ENCODE assay signal across 20 cellular contexts in the genomic region with DNA sequence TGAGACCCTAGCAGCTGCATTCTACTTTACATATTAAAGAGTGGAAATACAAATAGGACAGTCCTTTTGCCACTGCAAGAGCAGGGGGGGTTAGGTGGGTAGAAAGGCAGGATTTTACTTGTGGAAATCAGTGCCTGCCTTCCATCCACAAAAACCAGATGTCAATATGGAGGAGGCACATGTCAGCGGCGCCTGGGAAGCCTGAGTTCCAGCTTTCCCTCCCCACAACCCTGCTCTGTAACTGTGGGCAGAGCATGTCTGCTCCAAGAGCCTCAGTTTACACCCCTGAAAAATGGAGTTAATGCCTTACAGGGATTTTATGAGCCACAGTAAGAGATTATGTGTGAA. TPM values are rescaled to one million over a fixed set of nuclear protein-coding genes. Genes with fewer than 3 reads are reported as not detected.
A peak's percentile ranks its signal among the peaks of the same experiment; 100 is the strongest.
DNase-seq lines count a peak whose midpoint lies in the region; ATAC-seq, FAIRE-seq and TF ChIP-seq lines count a peak whose summit lies in the region.
"Had no signal": no experiment of that assay in that cellular context is flagged by ENCODE, and none has a peak within 500 bp of the region (broad histone marks: within the 10 kb centered on the region; RNA-seq: fewer than 3 reads in every experiment).

No MANE protein-coding gene starts in this region.

- no peak overlapping the region for H2AK5ac ChIP-seq in H9 (ENCODE audit: insufficient read length, low read length)

- H3K4me3 Mint-ChIP-seq in H9 (peak overlapping the region in 1 of 2 experiments; percentile 31; a peak in 1 of 5 replicates), neural crest cell (peak overlapping the region; percentile 27)
- H3K4me3 Mint-ChIP-seq: activated T-cell treated with anti-CD3 and anti-CD28 coated beads, Interleukin-2, amount 50 U/mL, for 24 hours had no signal

- CTCF ChIA-PET in endothelial cell of umbilical vein (lab: Charles Lee) = interaction anchor here (1.9 to 5.9 kb wide), 2 partner anchors 8 to 33 kb away, joined by 5 to 32 read pairs; a partner anchor contains a TSS

- H3K79me2 ChIP-seq in H9 (ENCODE audit: insufficient read depth, low read length) (no peaks in the 10 kb centered on the region), endothelial cell of umbilical vein (ENCODE audit: control insufficient read depth, insufficient read depth, low read length) (peaks cover 2% of the 10 kb centered on the region)
- H3K79me2 ChIP-seq: parathyroid adenoma had no signal

- no peaks in the 10 kb centered on the region for H3K9me3 ChIP-seq in H9 (ENCODE audit: control insufficient read depth, low read depth, low read length)
- H3K9me3 ChIP-seq in RWPE2 (ENCODE audit: severe bottlenecking) = no peaks in the 10 kb centered on the region
- H3K9me3 ChIP-seq in endothelial cell of umbilical vein (replicated peaks; ENCODE audit: control insufficient read depth, insufficient read depth, low read length) = no peaks in the 10 kb centered on the region
- H3K9me3 ChIP-seq in uterus = no peaks in the 10 kb centered on the region

- no peak overlapping the region for H2BK120ac ChIP-seq in H9 (ENCODE audit: low read depth, low read length, poor library complexity, severe bottlenecking)

- H3T11ph ChIP-seq in H9 (ENCODE audit: low read length) = no peak overlapping the region

- no peak overlapping the region for H2BK12ac ChIP-seq in H9 (ENCODE audit: insufficient read length, low read depth, low read length)

- no TSS peak for BruUV-seq in endothelial cell of umbilical vein (replicated peaks; lab: Mats Ljungman, UMichigan)

- no peaks in the 10 kb centered on the region for H3K27me3 ChIP-seq in H9 (ENCODE audit: insufficient read depth, low read length)
- no peaks in the 10 kb centered on the region for H3K27me3 ChIP-seq in RWPE2 (ENCODE audit: insufficient read depth, poor library complexity, severe bottlenecking)
- no peaks in the 10 kb centered on the region for H3K27me3 ChIP-seq in endothelial cell of umbilical vein (ENCODE audit: control insufficient read depth in 2 of 2, insufficient read depth in 2 of 2, low read length in 2 of 2)
- H3K27me3 ChIP-seq in uterus = no peaks in the 10 kb centered on the region

- no peaks in the 10 kb centered on the region for H3K27me3 Mint-ChIP-seq in H9 (ENCODE audit: low read depth)
- H3K27me3 Mint-ChIP-seq in neural crest cell (ENCODE audit: low read depth) = no peaks in the 10 kb centered on the region

- H3K27ac ChIP-seq in H9 (ENCODE audit: insufficient read length, low read depth, low read length) (peak overlapping the region; percentile 44), RWPE2 (ENCODE audit: poor library complexity, severe bottlenecking) (peak overlapping the region; percentile 51), endothelial cell of umbilical vein (ENCODE audit: insufficient read depth, low read depth, low read length) (peak overlapping the region; percentile 68), uterus (no peak overlapping the region)
- H3K27ac ChIP-seq: parathyroid adenoma had no signal

- intact Hi-C loops in endothelial cell of umbilical vein (cut with micrococcal nuclease) (loop anchor here (10.0 kb wide), 1 partner anchor 108 kb away; a partner anchor contains a TSS), uterus (cut with DNase I; ENCODE audit: low total_unique reads) (no loop called here)

- H3K36me3 Mint-ChIP-seq in H9 (ENCODE audit: insufficient read depth in 1 of 3, low read depth in 3 of 3) = peaks cover 9 to 26% (median 15%) of the 10 kb centered on the region in 3 experiments
- no peaks in the 10 kb centered on the region for H3K36me3 Mint-ChIP-seq in neural crest cell (ENCODE audit: low read depth)

- H2BK5ac ChIP-seq in H9 (ENCODE audit: insufficient read length, low read length) = no peak overlapping the region

- FAIRE-seq in endothelial cell of umbilical vein (lab: Jason Lieb, UNC) (no peak), frontal cortex (lab: Jason Lieb, UNC) (no peak)
- FAIRE-seq: small intestine, TTC549 had no signal

- dilution Hi-C loops in endothelial cell of umbilical vein (cut with MboI; ENCODE audit: extremely low pct_ligation_motif_present, low sequenced_read_pairs) = no loop called here

- peaks cover 70% of the 10 kb centered on the region in 2 experiments for H3K4me1 Mint-ChIP-seq in H9
- peaks cover 35% of the 10 kb centered on the region for H3K4me1 Mint-ChIP-seq in neural crest cell

- H3K4ac ChIP-seq in H9 (ENCODE audit: low read depth, low read length) = no peak overlapping the region

- no peaks in the 10 kb centered on the region for H3K23me2 ChIP-seq in H9 (ENCODE audit: insufficient read length, low read depth, low read length, poor library complexity, severe bottlenecking)

- peak overlapping the region; percentile 15; the same call in 1 of the 2 replicates for H3K14ac ChIP-seq in H9 (ENCODE audit: insufficient read depth, low read length)

- peak overlapping the region; percentile 86 to 97 (median 97) for H3K27ac Mint-ChIP-seq in H9
- H3K27ac Mint-ChIP-seq in neural crest cell (ENCODE audit: unreplicated experiment) = no peak overlapping the region
- H3K27ac Mint-ChIP-seq: activated T-cell treated with anti-CD3 and anti-CD28 coated beads, Interleukin-2, amount 50 U/mL, for 24 hours had no signal

- no peak overlapping the region for H3K4me3 ChIP-seq in RWPE2 (ENCODE audit: severe bottlenecking)
- H3K4me3 ChIP-seq in endothelial cell of umbilical vein (replicated peaks in 1 of 3; ENCODE audit: insufficient read depth in 1 of 3, low read depth in 1 of 3, low read length in 3 of 3) = no peak overlapping the region
- no peak overlapping the region for H3K4me3 ChIP-seq in uterus

- H3K18ac ChIP-seq in H9 (ENCODE audit: insufficient read length, low read depth, low read length) = no peak overlapping the region

- TF ChIP-seq CTCF in H9 (conservative IDR thresholded peaks at IDR 0.05) = no peak
- TF ChIP-seq CTCF in RWPE2 (IDR thresholded peaks at IDR 0.05; ENCODE audit: poor library complexity, severe bottlenecking) = no peak
- TF ChIP-seq CTCF in endothelial cell of umbilical vein (IDR thresholded peaks at IDR 0.05; ENCODE audit: extremely low read depth in 1 of 2, insufficient read depth in 1 of 2, low read depth in 1 of 2, low read length in 2 of 2) = no peak
- TF ChIP-seq CTCF in neural crest cell (conservative IDR thresholded peaks at IDR 0.05) = no peak
- no peak for TF ChIP-seq CTCF in uterus (IDR thresholded peaks at IDR 0.05)

- DNase-seq in H9 (no peak), RWPE2 (ENCODE audit: low spot score) (no peak), endothelial cell of umbilical vein (ENCODE audit: low read depth, low spot score) (no peak), neural crest cell (ENCODE audit: low read depth, low spot score) (no peak), frontal cortex (ENCODE audit: low spot score in 2 of 2) (no peak), NCI-H1436 treated with DMSO at 0.1 percent for 48 hours (lab: John Stamatoyannopoulos, UW) (no peak), GM19240 (ENCODE audit: insufficient read length, low spot score) (no peak), uterus (no peak)
- DNase-seq: activated naive CD4-positive, alpha-beta T cell treated with anti-CD3 and anti-CD28 coated beads, Interleukin-2, amount 50 U/mL, for 16 hours; activated T-cell treated with anti-CD3 and anti-CD28 coated beads, Interleukin-2, amount 50 U/mL, for 24 hours; AML-193; hippocampal formation; KBM-7; NCI-H1092 treated with DMSO at 0.1 percent for 48 hours; OCI-M1; small intestine; stimulated activated CD4-positive, alpha-beta T cell treated with anti-CD3 and anti-CD28 coated beads, Interleukin-4, amount 100 ng/mL, for 4 hours; stimulated activated CD8-positive, alpha-beta memory T cell treated with anti-CD3 and anti-CD28 coated beads, Interleukin-4, amount 100 ng/mL, for 48 hours had no signal

- ATAC-seq in RWPE2 (ENCODE audit: low read depth) = no peak

- no peaks in the 10 kb centered on the region for H4K20me1 ChIP-seq in H9 (ENCODE audit: control insufficient read depth, insufficient read depth, insufficient read length)
- H4K20me1 ChIP-seq in endothelial cell of umbilical vein (replicated peaks; ENCODE audit: control insufficient read depth, extremely low read depth, insufficient read depth, low read length) = no peaks in the 10 kb centered on the region

- peak overlapping the region; percentile 59 for H3K4me2 ChIP-seq in H9 (ENCODE audit: insufficient read depth, insufficient read length, low read length)
- H3K4me2 ChIP-seq in endothelial cell of umbilical vein (ENCODE audit: insufficient read depth, low read length) = no peak overlapping the region

- no peak overlapping the region for H2BK15ac ChIP-seq in H9 (ENCODE audit: low read depth, low read length)

- H3K9me3 Mint-ChIP-seq in H9 (no peaks in the 10 kb centered on the region), neural crest cell (no peaks in the 10 kb centered on the region)
- H3K9me3 Mint-ChIP-seq: activated T-cell treated with anti-CD3 and anti-CD28 coated beads, Interleukin-2, amount 50 U/mL, for 24 hours had no signal

- H3K9me1 ChIP-seq in endothelial cell of umbilical vein (replicated peaks; ENCODE audit: control insufficient read depth, extremely low read depth, insufficient read depth, low read length) = no peaks in the 10 kb centered on the region

- no peak overlapping the region for H4K5ac ChIP-seq in H9 (ENCODE audit: insufficient read length, low read depth, low read length)

- no peak overlapping the region for H3K23ac ChIP-seq in H9 (ENCODE audit: insufficient read length, low read depth, low read length)

- H3K79me1 ChIP-seq in H9 (ENCODE audit: insufficient read depth, low read depth, low read length, poor library complexity, severe bottlenecking) = no peaks in the 10 kb centered on the region

- H3K9ac ChIP-seq in H9 (ENCODE audit: extremely low read depth, insufficient read length, low read length) (no peak overlapping the region), endothelial cell of umbilical vein (replicated peaks; ENCODE audit: extremely low read depth, insufficient read depth, low read length) (peak overlapping the region; percentile 30)
- H3K9ac ChIP-seq: parathyroid adenoma had no signal

- H3K36me3 ChIP-seq in RWPE2 (ENCODE audit: low read depth) (peaks cover 12% of the 10 kb centered on the region), endothelial cell of umbilical vein (ENCODE audit: control insufficient read depth in 2 of 2, extremely low read depth in 1 of 2, insufficient read depth in 2 of 2, low read length in 2 of 2) (no peaks in the 10 kb centered on the region), uterus (no peaks in the 10 kb centered on the region)

- no peak overlapping the region for H2BK20ac ChIP-seq in H9 (ENCODE audit: low read depth, low read length, poor library complexity, severe bottlenecking)

- H4K91ac ChIP-seq in H9 (ENCODE audit: insufficient read length, low read depth, low read length) = no peak overlapping the region

- H2AFZ ChIP-seq in H9 (ENCODE audit: low read length) (no peak overlapping the region), endothelial cell of umbilical vein (ENCODE audit: low read depth, low read length) (no peak overlapping the region)
- H2AFZ ChIP-seq: parathyroid adenoma had no signal

- no peak overlapping the region for H3K56ac ChIP-seq in H9 (ENCODE audit: insufficient read length, low read depth, low read length)

- no CpG with 5 or more reads among the region's 2 CpGs for WGBS in H9 (ENCODE audit: extremely low coverage, insufficient read length, low lambda C conversion rate)

- POLR2A ChIA-PET in endothelial cell of umbilical vein (lab: Charles Lee) = no interaction called here

- no peaks in the 10 kb centered on the region; the same call in 1 of the 2 replicates for H3K4me1 ChIP-seq in H9 (ENCODE audit: insufficient read depth, low read length)
- peaks cover 31% of the 10 kb centered on the region for H3K4me1 ChIP-seq in RWPE2 (ENCODE audit: insufficient read depth, poor library complexity, severe bottlenecking)
- H3K4me1 ChIP-seq in endothelial cell of umbilical vein (ENCODE audit: control insufficient read depth, extremely low read depth, insufficient read depth, low read length) = peaks cover 36% of the 10 kb centered on the region
- no peaks in the 10 kb centered on the region for H3K4me1 ChIP-seq in uterus

- H4K8ac ChIP-seq in H9 (replicated peaks; ENCODE audit: insufficient read length, low read depth, low read length) = no peak overlapping the region

- no peak for TF ChIP-seq POLR2A in endothelial cell of umbilical vein (IDR thresholded peaks at IDR 0.05; ENCODE audit: low read depth, low read length)
- no peak for TF ChIP-seq POLR2A in uterus (IDR thresholded peaks at IDR 0.05)

RNA-seq across cellular contexts. Expression of a gene that starts 32.9 kb away (rescaled TPM):
- total RNA-seq in H9 (2021) = 15.4 and 15.9 TPM in 2 replicates
- 12.7 and 17.4 TPM in 2 replicates for total RNA-seq in endothelial cell of umbilical vein
- polyA plus RNA-seq in endothelial cell of umbilical vein = 8.6 and 10.6 TPM in 2 replicates
- 6.8 and 7.0 TPM in 2 replicates for polyA plus RNA-seq in endothelial cell of umbilical vein (2011; cell fraction: cytosol; rRNA removed)
- 7.4 and 7.9 TPM in 2 replicates for polyA plus RNA-seq in endothelial cell of umbilical vein (2011; cell fraction: nucleus; rRNA removed)
- polyA plus RNA-seq in endothelial cell of umbilical vein (2012) = 21.2 and 25.6 TPM in 2 replicates
- 7.0 and 8.4 TPM in 2 replicates for polyA minus RNA-seq in endothelial cell of umbilical vein
- 9.5 TPM for polyA minus RNA-seq in endothelial cell of umbilical vein (2011; cell fraction: cytosol; rRNA and poly(A)+ RNA removed)
- 4.7 and 5.1 TPM in 2 replicates for polyA minus RNA-seq in endothelial cell of umbilical vein (2011; cell fraction: nucleus; rRNA and poly(A)+ RNA removed)
- total RNA-seq in neural crest cell = 0.73 and 0.77 TPM in 2 replicates
- under 0.01 TPM for total RNA-seq in frontal cortex
- total RNA-seq in uterus = 1 to 10 TPM; 2.3 to 5.9 (median 3.7) TPM

Comparison
In these comparisons a context has a peak if more than half of its experiments do, and no peak if none do; other contexts are left out.
1. H3K27ac ChIP-seq: peak in H9 (single experiment), RWPE2 (single experiment) and endothelial cell of umbilical vein (single experiment); none in uterus (0 of 2).